Comparison of ENCODE assay signal across 8 cellular contexts in the genomic region with DNA sequence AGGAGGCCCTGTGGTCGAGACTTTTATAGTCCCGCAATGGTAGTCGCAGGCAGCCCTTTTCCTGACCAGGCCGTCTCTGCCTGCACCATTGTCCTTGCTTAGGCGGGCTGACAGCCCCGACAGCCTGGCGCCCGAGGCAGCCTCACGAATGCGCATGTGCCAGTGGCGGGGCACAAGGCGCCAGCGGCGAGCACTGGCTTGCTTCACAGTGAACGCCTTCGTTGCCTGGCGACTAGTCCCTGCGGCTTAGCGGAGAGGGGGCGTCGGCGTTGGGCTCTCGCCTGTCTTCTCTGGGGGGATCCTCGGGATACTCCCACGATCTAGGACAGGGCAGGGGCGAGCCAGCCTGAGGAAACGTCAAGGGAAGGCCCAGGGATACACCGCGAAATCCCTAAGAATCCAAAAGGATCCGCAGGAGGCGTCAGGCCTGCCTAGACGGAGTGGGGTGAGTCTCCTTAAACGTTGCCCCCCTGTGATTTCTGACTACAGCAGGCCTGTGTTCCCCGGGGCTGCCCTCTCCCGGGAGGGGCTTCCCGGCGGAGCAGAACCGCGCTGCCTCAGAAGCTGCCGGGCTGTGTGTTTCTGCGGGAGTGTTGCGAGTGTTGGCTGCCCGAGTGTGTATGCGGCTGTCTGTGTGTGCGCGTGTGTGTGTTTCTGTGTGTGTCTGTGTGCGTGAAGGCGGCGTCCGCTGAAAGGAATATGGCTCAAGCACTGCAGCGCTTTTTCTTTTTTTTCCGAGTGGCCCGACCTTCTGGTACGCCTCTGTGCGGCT. TPM values are rescaled to one million over a fixed set of nuclear protein-coding genes. Genes with fewer than 3 reads are reported as not detected.
DNase-seq lines count a peak whose midpoint lies in the region; ATAC-seq and TF ChIP-seq lines count a peak whose summit lies in the region.

No MANE protein-coding gene starts in this region.

- H3K9me3 Mint-ChIP-seq in naive B cell = peaks cover 0 to 23% (median 12%) of the 10 kb centered on the region in 7 donors

- peak overlapping the region in 2 of 6 donors; percentile 60 to 64 for H3K27ac Mint-ChIP-seq in naive B cell

- H3K36me3 Mint-ChIP-seq in naive B cell = peaks cover 8 to 28% of the 10 kb centered on the region in 2 donors

- peak; percentile 37 to 54 for ATAC-seq in naive B cell (ENCODE audit: low read depth in 2 of 2)
- ATAC-seq in HG03565 (IDR thresholded peaks at IDR 0.05; ENCODE audit: unreplicated experiment) = no peak
- ATAC-seq in GM18861 (IDR thresholded peaks at IDR 0.05; ENCODE audit: unreplicated experiment) = no peak

- peaks cover under 1 to 15% (median 13%) of the 10 kb centered on the region in 3 donors for H3K4me1 Mint-ChIP-seq in naive B cell

- peak overlapping the region; percentile 40 for H3K4me3 ChIP-seq in fibroblast of mammary gland (ENCODE audit: control insufficient read depth, low read depth, low read length)

- peak overlapping the region; percentile 31 to 89 (median 78) for H3K4me3 Mint-ChIP-seq in naive B cell

- DNase-seq in EH (ENCODE audit: low read depth) = peak; percentile 11
- DNase-seq in activated CD4-positive, alpha-beta T cell treated with anti-CD3 and anti-CD28 coated beads, Interleukin-2, amount 50 U/mL, for 48 hours = peak; percentile 21 to 27
- DNase-seq in fibroblast of mammary gland (ENCODE audit: low read depth) = peak; percentile 44
- DNase-seq in naive B cell = no peak
- DNase-seq in SHP77 treated with DMSO at 0.1 percent for 48 hours (lab: John Stamatoyannopoulos, UW) = no peak
- DNase-seq in HuH-7.5 (ENCODE audit: low spot score) = no peak

- TF ChIP-seq CTCF in fibroblast of mammary gland (conservative IDR thresholded peaks at IDR 0.05; ENCODE audit: control insufficient read depth, insufficient read depth, low read depth, low read length) = no peak

- peaks cover 57 to 84% (median 74%) of the 10 kb centered on the region in 3 donors for H3K27me3 Mint-ChIP-seq in naive B cell

RNA-seq across cellular contexts. Expression of gene ZNF273, which starts 20.5 kb away (rescaled TPM):
- polyA plus RNA-seq in naive B cell (ENCODE audit: low read depth in 6 of 6) = 10 to 100 TPM; 10.0 to 18.0 (median 12.6) TPM

Comparison
In these comparisons a context has a peak if more than half of its experiments do, and no peak if none do; other contexts are left out.
1. DNase-seq: peak in EH (single experiment), activated CD4-positive, alpha-beta T cell treated with anti-CD3 and anti-CD28 coated beads, Interleukin-2, amount 50 U/mL, for 48 hours (2 of 2) and fibroblast of mammary gland (single experiment); none in naive B cell (single experiment), SHP77 treated with DMSO at 0.1 percent for 48 hours (single experiment) and HuH-7.5 (single experiment).
2. ATAC-seq: peak in naive B cell (2 of 2); none in HG03565 (single experiment) and GM18861 (single experiment).